ENCODE assay signal across 2 cellular contexts in genomic region chr11:77705877-77706579, GRCh38.
TF ChIP-seq lines count a peak whose summit lies in the region.

No MANE protein-coding gene starts in this region.

TF ChIP-seq in GM23338, 12 proteins besides CTCF, POLR2A, EP300 and RAD21:
- TF ChIP-seq EZH2phosphoT487 (IDR thresholded peaks at IDR 0.05; ENCODE audit: unreplicated experiment), result no peak
- TF ChIP-seq, protein P1, sequence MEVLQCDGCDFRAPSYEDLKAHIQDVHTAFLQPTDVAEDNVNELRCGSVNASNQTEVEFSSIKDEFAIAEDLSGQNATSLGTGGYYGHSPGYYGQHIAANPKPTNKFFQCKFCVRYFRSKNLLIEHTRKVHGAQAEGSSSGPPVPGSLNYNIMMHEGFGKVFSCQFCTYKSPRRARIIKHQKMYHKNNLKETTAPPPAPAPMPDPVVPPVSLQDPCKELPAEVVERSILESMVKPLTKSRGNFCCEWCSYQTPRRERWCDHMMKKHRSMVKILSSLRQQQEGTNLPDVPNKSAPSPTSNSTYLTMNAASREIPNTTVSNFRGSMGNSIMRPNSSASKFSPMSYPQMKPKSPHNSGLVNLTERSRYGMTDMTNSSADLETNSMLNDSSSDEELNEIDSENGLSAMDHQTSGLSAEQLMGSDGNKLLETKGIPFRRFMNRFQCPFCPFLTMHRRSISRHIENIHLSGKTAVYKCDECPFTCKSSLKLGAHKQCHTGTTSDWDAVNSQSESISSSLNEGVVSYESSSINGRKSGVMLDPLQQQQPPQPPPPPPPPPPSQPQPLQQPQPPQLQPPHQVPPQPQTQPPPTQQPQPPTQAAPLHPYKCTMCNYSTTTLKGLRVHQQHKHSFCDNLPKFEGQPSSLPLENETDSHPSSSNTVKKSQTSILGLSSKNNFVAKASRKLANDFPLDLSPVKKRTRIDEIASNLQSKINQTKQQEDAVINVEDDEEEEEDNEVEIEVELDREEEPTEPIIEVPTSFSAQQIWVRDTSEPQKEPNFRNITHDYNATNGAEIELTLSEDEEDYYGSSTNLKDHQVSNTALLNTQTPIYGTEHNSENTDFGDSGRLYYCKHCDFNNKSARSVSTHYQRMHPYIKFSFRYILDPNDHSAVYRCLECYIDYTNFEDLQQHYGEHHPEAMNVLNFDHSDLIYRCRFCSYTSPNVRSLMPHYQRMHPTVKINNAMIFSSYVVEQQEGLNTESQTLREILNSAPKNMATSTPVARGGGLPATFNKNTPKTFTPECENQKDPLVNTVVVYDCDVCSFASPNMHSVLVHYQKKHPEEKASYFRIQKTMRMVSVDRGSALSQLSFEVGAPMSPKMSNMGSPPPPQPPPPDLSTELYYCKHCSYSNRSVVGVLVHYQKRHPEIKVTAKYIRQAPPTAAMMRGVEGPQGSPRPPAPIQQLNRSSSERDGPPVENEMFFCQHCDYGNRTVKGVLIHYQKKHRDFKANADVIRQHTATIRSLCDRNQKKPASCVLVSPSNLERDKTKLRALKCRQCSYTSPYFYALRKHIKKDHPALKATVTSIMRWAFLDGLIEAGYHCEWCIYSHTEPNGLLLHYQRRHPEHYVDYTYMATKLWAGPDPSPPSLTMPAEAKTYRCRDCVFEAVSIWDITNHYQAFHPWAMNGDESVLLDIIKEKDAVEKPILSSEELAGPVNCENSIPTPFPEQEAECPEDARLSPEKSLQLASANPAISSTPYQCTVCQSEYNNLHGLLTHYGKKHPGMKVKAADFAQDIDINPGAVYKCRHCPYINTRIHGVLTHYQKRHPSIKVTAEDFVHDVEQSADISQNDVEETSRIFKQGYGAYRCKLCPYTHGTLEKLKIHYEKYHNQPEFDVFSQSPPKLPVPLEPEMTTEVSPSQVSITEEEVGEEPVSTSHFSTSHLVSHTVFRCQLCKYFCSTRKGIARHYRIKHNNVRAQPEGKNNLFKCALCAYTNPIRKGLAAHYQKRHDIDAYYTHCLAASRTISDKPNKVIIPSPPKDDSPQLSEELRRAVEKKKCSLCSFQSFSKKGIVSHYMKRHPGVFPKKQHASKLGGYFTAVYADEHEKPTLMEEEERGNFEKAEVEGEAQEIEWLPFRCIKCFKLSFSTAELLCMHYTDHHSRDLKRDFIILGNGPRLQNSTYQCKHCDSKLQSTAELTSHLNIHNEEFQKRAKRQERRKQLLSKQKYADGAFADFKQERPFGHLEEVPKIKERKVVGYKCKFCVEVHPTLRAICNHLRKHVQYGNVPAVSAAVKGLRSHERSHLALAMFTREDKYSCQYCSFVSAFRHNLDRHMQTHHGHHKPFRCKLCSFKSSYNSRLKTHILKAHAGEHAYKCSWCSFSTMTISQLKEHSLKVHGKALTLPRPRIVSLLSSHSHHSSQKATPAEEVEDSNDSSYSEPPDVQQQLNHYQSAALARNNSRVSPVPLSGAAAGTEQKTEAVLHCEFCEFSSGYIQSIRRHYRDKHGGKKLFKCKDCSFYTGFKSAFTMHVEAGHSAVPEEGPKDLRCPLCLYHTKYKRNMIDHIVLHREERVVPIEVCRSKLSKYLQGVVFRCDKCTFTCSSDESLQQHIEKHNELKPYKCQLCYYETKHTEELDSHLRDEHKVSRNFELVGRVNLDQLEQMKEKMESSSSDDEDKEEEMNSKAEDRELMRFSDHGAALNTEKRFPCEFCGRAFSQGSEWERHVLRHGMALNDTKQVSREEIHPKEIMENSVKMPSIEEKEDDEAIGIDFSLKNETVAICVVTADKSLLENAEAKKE (CRISPR knock-in tag; IDR thresholded peaks at IDR 0.05), result no peak
- TF ChIP-seq ZNF331 (CRISPR knock-in tag; IDR thresholded peaks at IDR 0.05; ENCODE audit: low read depth), result no peak
- no peak for TF ChIP-seq JUNB (IDR thresholded peaks at IDR 0.05; ENCODE audit: unreplicated experiment)
- no peak for TF ChIP-seq EZH2 (IDR thresholded peaks at IDR 0.05; ENCODE audit: low read depth, unreplicated experiment)
- no peak for TF ChIP-seq ZNF114 (CRISPR knock-in tag; IDR thresholded peaks at IDR 0.05)
- no peak for TF ChIP-seq POLR2AphosphoS5 (IDR thresholded peaks at IDR 0.05; ENCODE audit: low read depth)
- no peak for TF ChIP-seq NANOG (IDR thresholded peaks at IDR 0.05; ENCODE audit: borderline replicate concordance)
- no peak for TF ChIP-seq ETS1 (IDR thresholded peaks at IDR 0.05)
- no peak for TF ChIP-seq STAT1 (IDR thresholded peaks at IDR 0.05; ENCODE audit: unreplicated experiment)
- TF ChIP-seq CREB1 (CRISPR knock-in tag; IDR thresholded peaks at IDR 0.05; ENCODE audit: low read depth), result no peak
- TF ChIP-seq, protein P2, sequence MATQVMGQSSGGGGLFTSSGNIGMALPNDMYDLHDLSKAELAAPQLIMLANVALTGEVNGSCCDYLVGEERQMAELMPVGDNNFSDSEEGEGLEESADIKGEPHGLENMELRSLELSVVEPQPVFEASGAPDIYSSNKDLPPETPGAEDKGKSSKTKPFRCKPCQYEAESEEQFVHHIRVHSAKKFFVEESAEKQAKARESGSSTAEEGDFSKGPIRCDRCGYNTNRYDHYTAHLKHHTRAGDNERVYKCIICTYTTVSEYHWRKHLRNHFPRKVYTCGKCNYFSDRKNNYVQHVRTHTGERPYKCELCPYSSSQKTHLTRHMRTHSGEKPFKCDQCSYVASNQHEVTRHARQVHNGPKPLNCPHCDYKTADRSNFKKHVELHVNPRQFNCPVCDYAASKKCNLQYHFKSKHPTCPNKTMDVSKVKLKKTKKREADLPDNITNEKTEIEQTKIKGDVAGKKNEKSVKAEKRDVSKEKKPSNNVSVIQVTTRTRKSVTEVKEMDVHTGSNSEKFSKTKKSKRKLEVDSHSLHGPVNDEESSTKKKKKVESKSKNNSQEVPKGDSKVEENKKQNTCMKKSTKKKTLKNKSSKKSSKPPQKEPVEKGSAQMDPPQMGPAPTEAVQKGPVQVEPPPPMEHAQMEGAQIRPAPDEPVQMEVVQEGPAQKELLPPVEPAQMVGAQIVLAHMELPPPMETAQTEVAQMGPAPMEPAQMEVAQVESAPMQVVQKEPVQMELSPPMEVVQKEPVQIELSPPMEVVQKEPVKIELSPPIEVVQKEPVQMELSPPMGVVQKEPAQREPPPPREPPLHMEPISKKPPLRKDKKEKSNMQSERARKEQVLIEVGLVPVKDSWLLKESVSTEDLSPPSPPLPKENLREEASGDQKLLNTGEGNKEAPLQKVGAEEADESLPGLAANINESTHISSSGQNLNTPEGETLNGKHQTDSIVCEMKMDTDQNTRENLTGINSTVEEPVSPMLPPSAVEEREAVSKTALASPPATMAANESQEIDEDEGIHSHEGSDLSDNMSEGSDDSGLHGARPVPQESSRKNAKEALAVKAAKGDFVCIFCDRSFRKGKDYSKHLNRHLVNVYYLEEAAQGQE (IDR thresholded peaks at IDR 0.05; ENCODE audit: unreplicated experiment), result no peak

TF ChIP-seq in GM12878, 131 proteins besides CTCF, POLR2A, EP300 and RAD21:
- TF ChIP-seq POLR2AphosphoS5 (IDR thresholded peaks at IDR 0.05; ENCODE audit: low read length) (no peak), NR2C2 (IDR thresholded peaks at IDR 0.05; ENCODE audit: borderline replicate concordance, control insufficient read depth, insufficient read length, low read depth) (no peak), CEBPZ (IDR thresholded peaks at IDR 0.05; ENCODE audit: low read depth, low read length) (no peak), IKZF2 (IDR thresholded peaks at IDR 0.05) (no peak)
